In the genomic region with DNA sequence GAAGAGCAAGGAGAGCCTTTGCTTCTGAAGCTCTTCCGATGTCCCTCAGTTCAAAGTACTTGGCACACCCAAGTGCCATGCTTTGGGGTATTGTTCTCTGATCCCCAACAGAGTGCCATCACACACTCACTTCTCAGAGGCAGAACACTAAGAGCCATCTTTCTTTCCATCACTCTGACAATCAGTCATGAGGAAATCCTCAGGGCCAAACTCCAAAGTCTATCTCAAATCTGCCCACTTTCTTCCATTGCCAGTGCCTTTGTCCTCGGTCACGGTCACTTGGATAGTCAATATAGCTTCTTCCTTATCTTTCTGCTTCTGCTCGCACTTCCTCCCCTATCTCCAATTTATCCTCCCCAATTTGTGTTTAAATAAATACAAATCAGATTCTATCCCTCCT, we compare ENCODE assay signal across 20 cellular contexts.
"Had no signal": no experiment of that assay in that cellular context is flagged by ENCODE, and none has a peak within 500 bp of the region (broad histone marks: within the 10 kb centered on the region; RNA-seq: fewer than 3 reads in every experiment).

No MANE protein-coding gene starts in this region.

- H3K36me3 ChIP-seq: esophagus muscularis mucosa, gastroesophageal sphincter, heart left ventricle, left lung, lower lobe of right lung had no signal

- H3K4me1 ChIP-seq: esophagus muscularis mucosa, foreskin keratinocyte, gastroesophageal sphincter, heart left ventricle, left lung, lower lobe of right lung had no signal

- FAIRE-seq: colon, endothelial cell of umbilical vein, frontal cortex, islet of Langerhans, keratinocyte had no signal

- H3K27ac Mint-ChIP-seq: mesothelial cell of epicardium had no signal

- H3K27ac ChIP-seq: coronary artery, dorsolateral prefrontal cortex, esophagus muscularis mucosa, foreskin keratinocyte, gastroesophageal sphincter, heart left ventricle, left lung, lower lobe of right lung had no signal

- H3K4me3 ChIP-seq: coronary artery, dorsolateral prefrontal cortex, esophagus muscularis mucosa, gastroesophageal sphincter, heart left ventricle, left lung, lower lobe of right lung had no signal

- H3K4me3 Mint-ChIP-seq: mesothelial cell of epicardium had no signal

- ATAC-seq: foreskin keratinocyte, gastroesophageal sphincter, heart left ventricle, left lung, left ventricle myocardium superior, lower lobe of right lung had no signal

- DNase-seq: dermis blood vessel endothelial cell; dorsolateral prefrontal cortex; effector CD4-positive, alpha-beta T cell; effector memory CD4-positive, alpha-beta T cell; foreskin keratinocyte; heart left ventricle; hippocampal formation; left lung; left ventricle myocardium superior; lower lobe of right lung; mesenchymal stem cell had no signal
